ENCODE assay signal across 21 cellular contexts in genomic region chrX:22912598-22912997, GRCh38.
"Had no signal": no experiment of that assay in that cellular context is flagged by ENCODE, and none has a peak within 500 bp of the region (broad histone marks: within the 10 kb centered on the region; RNA-seq: fewer than 3 reads in every experiment).

No MANE protein-coding gene starts in this region.

- H3K27ac ChIP-seq: ascending aorta, body of pancreas, PC-9 had no signal

- H3K9me3 ChIP-seq: ascending aorta, body of pancreas had no signal

- H3K36me3 ChIP-seq: ascending aorta had no signal

- H2AFZ ChIP-seq: PC-9 had no signal

- H3K4me2 ChIP-seq: PC-9 had no signal

- H3K27me3 ChIP-seq: ascending aorta, body of pancreas had no signal

- DNase-seq: activated CD4-positive, alpha-beta T cell treated with anti-CD3 and anti-CD28 coated beads for 1 hour; activated CD4-positive, alpha-beta T cell treated with anti-CD3 and anti-CD28 coated beads, Interleukin-2, amount 10 ng/mL, durations not matched to agents 24 days and 14 days; activated CD4-positive, alpha-beta T cell treated with anti-CD3 and anti-CD28 coated beads, Interleukin-2, amount 50 U/mL, for 48 hours; activated CD8-positive, alpha-beta memory T cell treated with anti-CD3 and anti-CD28 coated beads, Interleukin-2, amount 10 ng/mL, durations not matched to agents 7 days and 5 days; activated effector memory CD4-positive, alpha-beta T cell treated with Interleukin-2 at 50 U/mL for 16 hours; activated naive CD4-positive, alpha-beta T cell; activated T-cell treated with anti-CD3 and anti-CD28 coated beads, Interleukin-2, amount 50 U/mL, for 24 hours; amniotic stem cell; body of pancreas; central memory CD4-positive, alpha-beta T cell; Karpas-422; NCI-H1048; NCI-H146; NCI-H187 treated with DMSO at 0.1 percent for 48 hours; NCI-H2081 treated with DMSO at 0.1 percent for 48 hours; NCI-H2227 treated with DMSO at 0.1 percent for 48 hours; NCI-H446 treated with DMSO at 0.1 percent for 48 hours; NCI-H526 treated with DMSO at 0.1 percent for 48 hours; PC-9; SHP77 treated with DMSO at 0.1 percent for 48 hours had no signal

- H3K4me1 ChIP-seq: ascending aorta, body of pancreas had no signal

- H3K4me3 ChIP-seq: ascending aorta, body of pancreas, PC-9 had no signal
